ENCODE assay signal across 24 cellular contexts in genomic region chr16:73014768-73015167, GRCh38. TPM values are rescaled to one million over a fixed set of nuclear protein-coding genes. Genes with fewer than 3 reads are reported as not detected.
DNase-seq lines count a peak whose midpoint lies in the region; ATAC-seq, FAIRE-seq and TF ChIP-seq lines count a peak whose summit lies in the region.
"Had no signal": no experiment of that assay in that cellular context is flagged by ENCODE, and none has a peak within 500 bp of the region (broad histone marks: within the 10 kb centered on the region; RNA-seq: fewer than 3 reads in every experiment).

No MANE protein-coding gene starts in this region.

- H3K79me1 ChIP-seq in trophoblast cell (ENCODE audit: low read length), result peaks cover 13% of the 10 kb centered on the region

- H3K79me2 ChIP-seq in endothelial cell of umbilical vein (ENCODE audit: control insufficient read depth, insufficient read depth, low read length) (peaks cover 48% of the 10 kb centered on the region), trophoblast cell (ENCODE audit: control insufficient read depth, insufficient read depth, low read length, poor library complexity) (peaks cover 25% of the 10 kb centered on the region)

- H2BK5ac ChIP-seq in trophoblast cell (ENCODE audit: low read depth, low read length, poor library complexity), result no peak overlapping the region

- no TSS peak for BruUV-seq in endothelial cell of umbilical vein (replicated peaks; lab: Mats Ljungman, UMichigan)

- no peak overlapping the region for H2BK12ac ChIP-seq in trophoblast cell (ENCODE audit: low read length)

- H3K9ac ChIP-seq in endothelial cell of umbilical vein (replicated peaks; ENCODE audit: extremely low read depth, insufficient read depth, low read length) (no peak overlapping the region), trophoblast cell (ENCODE audit: low read length) (no peak overlapping the region)

- H3K4me1 ChIP-seq in RWPE2 (ENCODE audit: insufficient read depth, poor library complexity, severe bottlenecking), result peaks cover 23% of the 10 kb centered on the region
- H3K4me1 ChIP-seq in endothelial cell of umbilical vein (ENCODE audit: control insufficient read depth, extremely low read depth, insufficient read depth, low read length), result peaks cover 25% of the 10 kb centered on the region
- peaks cover 30 to 33% of the 10 kb centered on the region in 2 experiments for H3K4me1 ChIP-seq in trophoblast cell (ENCODE audit: control insufficient read depth in 1 of 2, insufficient read depth in 2 of 2, low read length in 2 of 2)
- H3K4me1 ChIP-seq in upper lobe of right lung, result peaks cover 19% of the 10 kb centered on the region
- peaks cover 21 to 40% of the 10 kb centered on the region in 2 donors for H3K4me1 ChIP-seq in adrenal gland (replicated peaks in 1 of 2)

- H4K12ac ChIP-seq in trophoblast cell (ENCODE audit: low read depth, low read length), result no peak overlapping the region

- no peak overlapping the region for H2AFZ ChIP-seq in endothelial cell of umbilical vein (ENCODE audit: low read depth, low read length)
- no peak overlapping the region for H2AFZ ChIP-seq in trophoblast cell (ENCODE audit: insufficient read depth, low read length, poor library complexity)

- no peak for TF ChIP-seq POLR2A in endothelial cell of umbilical vein (IDR thresholded peaks at IDR 0.05; ENCODE audit: low read depth, low read length)
- TF ChIP-seq POLR2A in adrenal gland (IDR thresholded peaks at IDR 0.05), result no peak

- H3K4me2 ChIP-seq in endothelial cell of umbilical vein (ENCODE audit: insufficient read depth, low read length) (no peak overlapping the region), trophoblast cell (ENCODE audit: low read length) (no peak overlapping the region)

- H3K14ac ChIP-seq in trophoblast cell (ENCODE audit: low read length), result no peak overlapping the region

- H3K9me3 ChIP-seq in RWPE2 (ENCODE audit: severe bottlenecking) (no peaks in the 10 kb centered on the region), endothelial cell of umbilical vein (replicated peaks; ENCODE audit: control insufficient read depth, insufficient read depth, low read length) (no peaks in the 10 kb centered on the region), trophoblast cell (ENCODE audit: insufficient read depth, low read depth, low read length) (peaks cover 3% of the 10 kb centered on the region), upper lobe of right lung (no peaks in the 10 kb centered on the region), adrenal gland (replicated peaks in 1 of 3) (no peaks in the 10 kb centered on the region)
- H3K9me3 ChIP-seq: SJSA1 had no signal

- no peak overlapping the region for H3K18ac ChIP-seq in trophoblast cell (ENCODE audit: low read length)

- H3K36me3 ChIP-seq in RWPE2 (ENCODE audit: low read depth) (no peaks in the 10 kb centered on the region), endothelial cell of umbilical vein (ENCODE audit: control insufficient read depth in 2 of 2, extremely low read depth in 1 of 2, insufficient read depth in 2 of 2, low read length in 2 of 2) (no peaks in the 10 kb centered on the region), trophoblast cell (ENCODE audit: control insufficient read depth in 1 of 2, insufficient read depth in 2 of 2, low read length in 2 of 2) (no peaks in the 10 kb centered on the region), upper lobe of right lung (no peaks in the 10 kb centered on the region), brain microvascular endothelial cell (replicated peaks) (no peaks in the 10 kb centered on the region), adrenal gland (replicated peaks in 1 of 2) (no peaks in the 10 kb centered on the region)
- H3K36me3 ChIP-seq: SJSA1 had no signal

- H3K4me3 ChIP-seq in RWPE2 (ENCODE audit: severe bottlenecking), result no peak overlapping the region
- no peak overlapping the region for H3K4me3 ChIP-seq in endothelial cell of umbilical vein (replicated peaks in 1 of 3; ENCODE audit: insufficient read depth in 1 of 3, low read depth in 1 of 3, low read length in 3 of 3)
- no peak overlapping the region for H3K4me3 ChIP-seq in trophoblast cell (ENCODE audit: low read depth, low read length)
- H3K4me3 ChIP-seq in upper lobe of right lung, result no peak overlapping the region
- no peak overlapping the region for H3K4me3 ChIP-seq in brain microvascular endothelial cell (ENCODE audit: low read depth, low read length)
- H3K4me3 ChIP-seq in adrenal gland, result no peak overlapping the region
- H3K4me3 ChIP-seq: SJSA1 had no signal

- TF ChIP-seq CTCF in RWPE2 (IDR thresholded peaks at IDR 0.05; ENCODE audit: poor library complexity, severe bottlenecking), result no peak
- no peak for TF ChIP-seq CTCF in endothelial cell of umbilical vein (IDR thresholded peaks at IDR 0.05; ENCODE audit: extremely low read depth in 1 of 2, insufficient read depth in 1 of 2, low read depth in 1 of 2, low read length in 2 of 2)
- TF ChIP-seq CTCF in upper lobe of right lung (IDR thresholded peaks at IDR 0.05), result no peak
- TF ChIP-seq CTCF in brain microvascular endothelial cell (IDR thresholded peaks at IDR 0.05; ENCODE audit: low read depth, low read length, missing control alignments), result no peak
- no peak for TF ChIP-seq CTCF in adrenal gland (IDR thresholded peaks at IDR 0.05)

- peak; percentile 8 for FAIRE-seq in endothelial cell of umbilical vein (lab: Jason Lieb, UNC)
- FAIRE-seq: HepG2 had no signal

- POLR2A ChIA-PET in endothelial cell of umbilical vein (lab: Charles Lee), result no interaction called here

- no peak overlapping the region for H4K91ac ChIP-seq in trophoblast cell (ENCODE audit: low read depth, low read length)

- no peaks in the 10 kb centered on the region for H3K9me1 ChIP-seq in endothelial cell of umbilical vein (replicated peaks; ENCODE audit: control insufficient read depth, extremely low read depth, insufficient read depth, low read length)

- no peaks in the 10 kb centered on the region for H4K20me1 ChIP-seq in endothelial cell of umbilical vein (replicated peaks; ENCODE audit: control insufficient read depth, extremely low read depth, insufficient read depth, low read length)

- intact Hi-C loops in endothelial cell of umbilical vein (cut with micrococcal nuclease) (no loop called here), upper lobe of right lung (cut with DNase I) (no loop called here), adrenal gland (cut with DNase I) (no loop called here)

- peak; percentile 6 for DNase-seq in RWPE2 (ENCODE audit: low spot score)
- no peak for DNase-seq in endothelial cell of umbilical vein (ENCODE audit: low read depth, low spot score)
- DNase-seq in trophoblast cell, result no peak
- DNase-seq in upper lobe of right lung, result peak; percentile 15
- DNase-seq in brain microvascular endothelial cell, result no peak
- DNase-seq in adrenal gland, result no peak
- DNase-seq: CD4-positive, alpha-beta T cell; COR-L47; DMS 273 treated with DMSO at 0.1 percent for 48 hours; DMS79 treated with DMSO at 0.1 percent for 48 hours; H7; HFFc6; KBM-7; NCI-H1092 treated with DMSO at 0.1 percent for 48 hours; NCI-H1436 treated with DMSO at 0.1 percent for 48 hours; NCI-H226; NCI-H510A treated with DMSO at 0.1 percent for 48 hours; NCI-H774; NK-92 treated with Interleukin-12 subunit alpha and Interleukin-12 subunit beta, amount 100 ng/mL, for 24 hours had no signal

- H4K8ac ChIP-seq in trophoblast cell (ENCODE audit: low read depth, low read length), result no peak overlapping the region

- WGBS in trophoblast cell (ENCODE audit: extremely low coverage, insufficient coverage, insufficient read length), result no CpG with 5 or more reads among the region's 3 CpGs
- 85 to 97% (median 91%) methylated on average over 3 of the region's 3 CpGs for WGBS in adrenal gland, 4 donors

- in situ Hi-C loops in brain microvascular endothelial cell (cut with HindIII; ENCODE audit: low pct_ligation_motif_present, low sequenced_read_pairs), result no loop called here

- no peak overlapping the region for H2AK5ac ChIP-seq in trophoblast cell (ENCODE audit: low read length)

- ATAC-seq in RWPE2 (ENCODE audit: low read depth), result no peak
- no peak for ATAC-seq in upper lobe of right lung
- ATAC-seq in HG03432 (IDR thresholded peaks at IDR 0.05; ENCODE audit: unreplicated experiment), result no peak
- ATAC-seq: Panc1 had no signal

- H3K27ac ChIP-seq in RWPE2 (ENCODE audit: poor library complexity, severe bottlenecking) (no peak overlapping the region), endothelial cell of umbilical vein (ENCODE audit: insufficient read depth, low read depth, low read length) (no peak overlapping the region), trophoblast cell (ENCODE audit: low read depth, low read length) (no peak overlapping the region), upper lobe of right lung (no peak overlapping the region), brain microvascular endothelial cell (no peak overlapping the region), adrenal gland (no peak overlapping the region)
- H3K27ac ChIP-seq: HL-60, SJSA1 had no signal

- CTCF ChIA-PET in endothelial cell of umbilical vein (lab: Charles Lee), result interaction anchor here (1.8 kb wide), 1 partner anchor 182 kb away, joined by 5 read pairs; no protein-coding TSS in a partner anchor

- H3K23ac ChIP-seq in trophoblast cell (ENCODE audit: low read length), result no peak overlapping the region

- H3K27me3 ChIP-seq in RWPE2 (ENCODE audit: insufficient read depth, poor library complexity, severe bottlenecking), result no peaks in the 10 kb centered on the region
- H3K27me3 ChIP-seq in endothelial cell of umbilical vein (ENCODE audit: control insufficient read depth in 2 of 2, insufficient read depth in 2 of 2, low read length in 2 of 2), result no peaks in the 10 kb centered on the region
- H3K27me3 ChIP-seq in trophoblast cell (ENCODE audit: insufficient read depth, low read length), result no peaks in the 10 kb centered on the region
- no peaks in the 10 kb centered on the region for H3K27me3 ChIP-seq in upper lobe of right lung
- H3K27me3 ChIP-seq in brain microvascular endothelial cell (replicated peaks), result no peaks in the 10 kb centered on the region
- H3K27me3 ChIP-seq in adrenal gland, result no peaks in the 10 kb centered on the region
- H3K27me3 ChIP-seq: SJSA1 had no signal

- peak overlapping the region; percentile 59 for H3K4ac ChIP-seq in trophoblast cell (ENCODE audit: low read depth, low read length)

- dilution Hi-C loops in endothelial cell of umbilical vein (cut with MboI; ENCODE audit: extremely low pct_ligation_motif_present, low sequenced_read_pairs), result no loop called here

- no peak overlapping the region for H2BK120ac ChIP-seq in trophoblast cell (ENCODE audit: insufficient read depth, low read length, poor library complexity)

RNA-seq across cellular contexts. Expression of gene ZFHX3, which starts 33.2 kb away (rescaled TPM):
- 17.7 and 18.8 TPM in 2 replicates for total RNA-seq in endothelial cell of umbilical vein
- polyA plus RNA-seq in endothelial cell of umbilical vein, result 3.0 and 3.7 TPM in 2 replicates
- polyA plus RNA-seq in endothelial cell of umbilical vein (2011; cell fraction: cytosol; rRNA removed), result 4.4 and 4.7 TPM in 2 replicates
- 10.3 and 10.5 TPM in 2 replicates for polyA plus RNA-seq in endothelial cell of umbilical vein (2011; cell fraction: nucleus; rRNA removed)
- polyA plus RNA-seq in endothelial cell of umbilical vein (2012), result 7.6 and 7.8 TPM in 2 replicates
- polyA minus RNA-seq in endothelial cell of umbilical vein, result 14.8 and 14.9 TPM in 2 replicates
- polyA minus RNA-seq in endothelial cell of umbilical vein (2011; cell fraction: cytosol; rRNA and poly(A)+ RNA removed), result 11.3 TPM
- 24.3 and 25.1 TPM in 2 replicates for polyA minus RNA-seq in endothelial cell of umbilical vein (2011; cell fraction: nucleus; rRNA and poly(A)+ RNA removed)
- 36.4 and 36.5 TPM in 2 replicates for polyA plus RNA-seq in trophoblast cell (2013)
- 29.0 TPM for total RNA-seq in upper lobe of right lung
- 10 to 100 TPM; 16.8 to 31.6 (median 21.7) TPM for total RNA-seq in adrenal gland
- 10 to 100 TPM in 1 of 3 donors, 1 to 10 TPM in 2; 2.4 to 11.2 (median 9.4) TPM for polyA plus RNA-seq in adrenal gland

Comparison
In these comparisons a context has a peak if more than half of its experiments do, and no peak if none do; other contexts are left out.
1. DNase-seq: peak in RWPE2 (single experiment) and upper lobe of right lung (single experiment); none in endothelial cell of umbilical vein (single experiment), trophoblast cell (0 of 2), brain microvascular endothelial cell (single experiment) and adrenal gland (0 of 7).